ENCODE assay signal across 21 cellular contexts in genomic region chr4:100828986-100829685, GRCh38.
DNase-seq lines count a peak whose midpoint lies in the region; ATAC-seq and TF ChIP-seq lines count a peak whose summit lies in the region.
"Had no signal": no experiment of that assay in that cellular context is flagged by ENCODE, and none has a peak within 500 bp of the region (broad histone marks: within the 10 kb centered on the region; RNA-seq: fewer than 3 reads in every experiment).

No MANE protein-coding gene starts in this region.

- 19 to 25% methylated on average over 2 of the region's 2 CpGs for WGBS in lower leg skin, 2 donors

- no peaks in the 10 kb centered on the region for H3K9me3 ChIP-seq in thoracic aorta
- H3K9me3 ChIP-seq: ovary, sigmoid colon had no signal

- peak; percentile 61 for ATAC-seq in thoracic aorta (ENCODE audit: insufficient number of reproducible peaks, low FRiP score, low read depth)
- ATAC-seq: left ventricle myocardium superior, Right ventricle myocardium inferior, T-helper 17 cell had no signal

- peaks cover 8 to 20% of the 10 kb centered on the region in 2 donors for H3K4me1 ChIP-seq in thoracic aorta (ENCODE audit: control insufficient read depth in 1 of 2, low read depth in 2 of 2)
- H3K4me1 ChIP-seq: BLaER1, sigmoid colon had no signal

- TF ChIP-seq CTCF in fibroblast of the aortic adventitia (IDR thresholded peaks at IDR 0.05; ENCODE audit: insufficient read depth, low read length) (no peak), thoracic aorta (IDR thresholded peaks at IDR 0.05) (no peak), lower leg skin (IDR thresholded peaks at IDR 0.05) (no peak)

- peak; percentile 11 for DNase-seq in HCEC 1CT
- DNase-seq in amniotic epithelial cell (ENCODE audit: low read depth) = peak; percentile 67
- peak; percentile 51 for DNase-seq in fibroblast of the aortic adventitia (ENCODE audit: low read depth)
- DNase-seq in thoracic aorta (ENCODE audit: low spot score) = no peak
- DNase-seq in D341Med (ENCODE audit: low spot score) = no peak
- DNase-seq in lower leg skin (ENCODE audit: low spot score in 2 of 2) = no peak
- DNase-seq in NCI-H82 treated with DMSO at 0.1 percent for 48 hours (lab: John Stamatoyannopoulos, UW; ENCODE audit: unreplicated experiment) = no peak
- DNase-seq: activated CD4-positive, CD25-positive, alpha-beta regulatory T cell; activated naive CD8-positive, alpha-beta T cell treated with anti-CD3 and anti-CD28 coated beads for 36 hours; caudate nucleus; H7; left ventricle myocardium superior; NCI-H2227 treated with DMSO at 0.1 percent for 48 hours; NK-92 treated with Interleukin-12 subunit alpha and Interleukin-12 subunit beta, amount 100 ng/mL, for 24 hours; ovary; sigmoid colon; stimulated activated CD4-positive, alpha-beta T cell treated with anti-CD3 and anti-CD28 coated beads, Interleukin-2, amount 100 ng/mL, for 48 hours; substantia nigra; T-helper 17 cell had no signal

- H3K4me3 ChIP-seq in fibroblast of the aortic adventitia (ENCODE audit: low read depth, low read length) (no peak overlapping the region), thoracic aorta (no peak overlapping the region), lower leg skin (ENCODE audit: low read depth, poor library complexity, severe bottlenecking) (no peak overlapping the region)
- H3K4me3 ChIP-seq: BLaER1, ovary, sigmoid colon had no signal

- H3K27ac ChIP-seq in thoracic aorta = peak overlapping the region in 1 of 2 donors; percentile 18
- H3K27ac ChIP-seq: BLaER1, ovary, sigmoid colon had no signal

- no peaks in the 10 kb centered on the region for H3K36me3 ChIP-seq in thoracic aorta
- H3K36me3 ChIP-seq: BLaER1, ovary, sigmoid colon had no signal

- intact Hi-C loops in lower leg skin (cut with DNase I; ENCODE audit: low total_unique reads) = no loop called here

- H3K27me3 ChIP-seq in thoracic aorta (replicated peaks; ENCODE audit: insufficient read depth) = no peaks in the 10 kb centered on the region
- H3K27me3 ChIP-seq: BLaER1, ovary, sigmoid colon had no signal

- TF ChIP-seq POLR2A in lower leg skin (IDR thresholded peaks at IDR 0.05) = no peak

Comparison
In these comparisons a context has a peak if more than half of its experiments do, and no peak if none do; other contexts are left out.
1. DNase-seq: peak in HCEC 1CT (single experiment), amniotic epithelial cell (single experiment) and fibroblast of the aortic adventitia (single experiment); none in thoracic aorta (single experiment), D341Med (single experiment), lower leg skin (0 of 2) and NCI-H82 treated with DMSO at 0.1 percent for 48 hours (single experiment).